2 cellular contexts compared by ENCODE assay signal in genomic region chr6:138800377-138801150, GRCh38.
TF ChIP-seq lines count a peak whose summit lies in the region.

No MANE protein-coding gene starts in this region.

TF ChIP-seq in GM23338, 12 proteins besides CTCF, POLR2A, EP300 and RAD21:
- no peak for TF ChIP-seq EZH2phosphoT487 (IDR thresholded peaks at IDR 0.05; ENCODE audit: unreplicated experiment)
- no peak for TF ChIP-seq ZNF331 (CRISPR knock-in tag; IDR thresholded peaks at IDR 0.05; ENCODE audit: low read depth)
- TF ChIP-seq JUNB (IDR thresholded peaks at IDR 0.05; ENCODE audit: unreplicated experiment): no peak
- no peak for TF ChIP-seq POLR2AphosphoS5 (IDR thresholded peaks at IDR 0.05; ENCODE audit: low read depth)
- no peak for TF ChIP-seq ZNF462 (CRISPR knock-in tag; IDR thresholded peaks at IDR 0.05)
- TF ChIP-seq CREB1 (CRISPR knock-in tag; IDR thresholded peaks at IDR 0.05; ENCODE audit: low read depth): no peak
- TF ChIP-seq REST (IDR thresholded peaks at IDR 0.05; ENCODE audit: unreplicated experiment): no peak
- TF ChIP-seq STAT1 (IDR thresholded peaks at IDR 0.05; ENCODE audit: unreplicated experiment): no peak
- TF ChIP-seq ZNF114 (CRISPR knock-in tag; IDR thresholded peaks at IDR 0.05): no peak
- TF ChIP-seq NANOG (IDR thresholded peaks at IDR 0.05; ENCODE audit: borderline replicate concordance): no peak
- no peak for TF ChIP-seq ETS1 (IDR thresholded peaks at IDR 0.05)

TF ChIP-seq in K562, 482 proteins besides CTCF, POLR2A, EP300 and RAD21:
- TF ChIP-seq PHB2 (IDR thresholded peaks at IDR 0.05; ENCODE audit: low read depth) (no peak), MEIS2 (IDR thresholded peaks at IDR 0.05; ENCODE audit: partially characterized antibody) (no peak)
TF ChIP-seq in K562: peak in this region for 0.
